Comparison of ENCODE assay signal across 8 cellular contexts in the genomic region with DNA sequence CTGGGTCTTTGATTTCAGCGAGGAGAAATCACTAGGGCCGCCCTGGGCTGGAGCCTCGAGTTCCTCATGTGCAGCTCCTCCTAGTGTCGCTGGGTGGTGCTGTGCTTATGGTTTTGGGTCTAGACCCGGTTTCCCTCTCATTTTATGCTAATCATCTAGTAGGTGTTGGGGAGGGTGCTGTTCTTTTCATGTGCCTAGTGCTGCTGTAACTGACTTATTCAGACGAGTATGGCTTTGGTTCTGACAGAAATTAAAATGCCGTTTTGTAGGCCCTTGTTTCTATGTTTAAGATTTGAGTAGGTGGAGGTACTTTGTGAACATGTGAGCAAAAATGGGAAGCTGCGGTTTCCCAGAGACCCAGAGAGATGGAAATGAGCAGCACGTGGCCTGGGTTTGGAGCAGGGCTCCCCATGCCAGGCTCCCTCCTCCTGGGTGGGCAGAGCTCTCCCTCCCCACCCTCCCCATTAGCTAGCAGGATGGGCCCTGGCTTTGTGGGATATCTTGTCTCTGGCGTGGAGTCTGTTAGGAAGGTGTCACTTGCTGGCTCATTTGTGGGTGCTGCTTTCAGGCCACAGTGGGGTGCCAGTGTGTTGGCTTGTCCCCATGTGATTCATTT.
A peak's percentile ranks its signal among the peaks of the same experiment; 100 is the strongest.
DNase-seq lines count a peak whose midpoint lies in the region; ATAC-seq lines count a peak whose summit lies in the region.

No MANE protein-coding gene starts in this region.

- H3K27ac ChIP-seq in CD4-positive, alpha-beta memory T cell (ENCODE audit: low read depth, low read length) = peak overlapping the region; percentile 28

- peaks cover 46 to 82% of the 10 kb centered on the region in 2 donors for H3K36me3 Mint-ChIP-seq in CD4-positive, alpha-beta memory T cell
- peaks cover 9% of the 10 kb centered on the region for H3K36me3 Mint-ChIP-seq in activated CD4-positive, alpha-beta memory T cell treated with anti-CD3 and anti-CD28 coated beads for 36 hours
- peaks cover 54% of the 10 kb centered on the region for H3K36me3 Mint-ChIP-seq in effector memory CD8-positive, alpha-beta T cell (ENCODE audit: insufficient read depth)

- ATAC-seq in HG03280 (IDR thresholded peaks at IDR 0.05; ENCODE audit: unreplicated experiment) = peak; percentile 81
- ATAC-seq in effector memory CD8-positive, alpha-beta T cell (replicated peaks) = peak; percentile 79

- no peaks in the 10 kb centered on the region for H3K27me3 Mint-ChIP-seq in CD4-positive, alpha-beta memory T cell
- no peaks in the 10 kb centered on the region for H3K27me3 Mint-ChIP-seq in activated CD4-positive, alpha-beta memory T cell treated with anti-CD3 and anti-CD28 coated beads for 36 hours
- H3K27me3 Mint-ChIP-seq in effector memory CD8-positive, alpha-beta T cell = no peaks in the 10 kb centered on the region

- no peaks in the 10 kb centered on the region for H3K27me3 ChIP-seq in CD4-positive, alpha-beta memory T cell (ENCODE audit: insufficient read depth, low read length)

- POLR2A ChIA-PET in CD4-positive, alpha-beta memory T cell (lab: Charles Lee; ENCODE audit: partially characterized antibody) = interaction anchor here (1.0 to 15.2 kb wide), 4 partner anchors 10 to 198 kb away, joined by 3 to 233 read pairs (median 6); a partner anchor contains a TSS
- POLR2A ChIA-PET in activated CD4-positive, alpha-beta memory T cell treated with anti-CD3 and anti-CD28 coated beads for 36 hours (lab: Charles Lee) = interaction anchor here (1.0 to 1.6 kb wide), 3 partner anchors 51 to 198 kb away, joined by 3 to 4 read pairs (median 3); a partner anchor contains a TSS

- H3K4me3 ChIP-seq in CD4-positive, alpha-beta memory T cell (ENCODE audit: low read length in 2 of 2) = no peak overlapping the region

- peaks cover 56% of the 10 kb centered on the region for H3K36me3 ChIP-seq in CD4-positive, alpha-beta memory T cell (ENCODE audit: insufficient read depth, low read length)

- peaks cover 27% of the 10 kb centered on the region for H3K4me1 ChIP-seq in CD4-positive, alpha-beta memory T cell (ENCODE audit: insufficient read depth, low read length)

- intact Hi-C loops in CD4-positive, alpha-beta memory T cell (cut with micrococcal nuclease) = loop anchor here (2.0 kb wide), 1 partner anchor 405 kb away; no protein-coding TSS in a partner anchor
- intact Hi-C loops in activated CD4-positive, alpha-beta memory T cell treated with anti-CD3 and anti-CD28 coated beads for 36 hours (cut with micrococcal nuclease) = loop anchor here (1.0 to 5.0 kb wide), 3 partner anchors 79 to 828 kb away; no protein-coding TSS in a partner anchor

- peak overlapping the region; percentile 50 to 90 (median 82) for H3K27ac Mint-ChIP-seq in CD4-positive, alpha-beta memory T cell
- H3K27ac Mint-ChIP-seq in activated CD4-positive, alpha-beta memory T cell treated with anti-CD3 and anti-CD28 coated beads for 36 hours = peak overlapping the region; percentile 79
- peak overlapping the region; percentile 16 to 81 for H3K27ac Mint-ChIP-seq in effector memory CD8-positive, alpha-beta T cell

- H3K4me1 Mint-ChIP-seq in CD4-positive, alpha-beta memory T cell = peaks cover 32 to 71% (median 54%) of the 10 kb centered on the region in 4 donors
- H3K4me1 Mint-ChIP-seq in activated CD4-positive, alpha-beta memory T cell treated with anti-CD3 and anti-CD28 coated beads for 36 hours (ENCODE audit: low read depth) = peaks cover 45% of the 10 kb centered on the region
- peaks cover 19 to 25% of the 10 kb centered on the region in 2 donors for H3K4me1 Mint-ChIP-seq in effector memory CD8-positive, alpha-beta T cell (ENCODE audit: low read depth in 2 of 2)

- CTCF ChIA-PET in CD4-positive, alpha-beta memory T cell (lab: Charles Lee; ENCODE audit: partially characterized antibody) = interaction anchor here (0.6 to 6.2 kb wide), 25 partner anchors 8 to 623 kb away, joined by 3 to 42 read pairs (median 3); a partner anchor contains a TSS
- CTCF ChIA-PET in activated CD4-positive, alpha-beta memory T cell treated with anti-CD3 and anti-CD28 coated beads for 36 hours (lab: Charles Lee) = interaction anchor here (0.5 to 8.4 kb wide), 35 partner anchors 8 to 825 kb away, joined by 3 to 116 read pairs (median 4); a partner anchor contains a TSS

- no peaks in the 10 kb centered on the region for H3K9me3 ChIP-seq in CD4-positive, alpha-beta memory T cell (ENCODE audit: control insufficient read depth in 1 of 2, low read length in 2 of 2)

- peak overlapping the region in 3 of 8 donors; percentile 21 to 42 (median 25) for H3K4me3 Mint-ChIP-seq in CD4-positive, alpha-beta memory T cell
- H3K4me3 Mint-ChIP-seq in activated CD4-positive, alpha-beta memory T cell treated with anti-CD3 and anti-CD28 coated beads for 36 hours = no peak overlapping the region
- no peak overlapping the region for H3K4me3 Mint-ChIP-seq in effector memory CD8-positive, alpha-beta T cell

- peaks cover 0 to 3% (median 0%) of the 10 kb centered on the region in 8 donors for H3K9me3 Mint-ChIP-seq in CD4-positive, alpha-beta memory T cell
- no peaks in the 10 kb centered on the region for H3K9me3 Mint-ChIP-seq in activated CD4-positive, alpha-beta memory T cell treated with anti-CD3 and anti-CD28 coated beads for 36 hours
- no peaks in the 10 kb centered on the region for H3K9me3 Mint-ChIP-seq in effector memory CD8-positive, alpha-beta T cell

- peak in 4 of 5 donors; percentile 44 to 65 (median 50) for DNase-seq in CD4-positive, alpha-beta memory T cell
- DNase-seq in GM19240 (ENCODE audit: insufficient read length, low spot score) (peak; percentile 12), NCI-H446 (lab: John Stamatoyannopoulos, UW) (peak; percentile 71 to 80), middle frontal gyrus (ENCODE audit: extremely low spot score, low spot score) (peak; percentile 33), stromal cell of bone marrow (ENCODE audit: low read depth) (peak; percentile 59)
- peak; percentile 73 for DNase-seq in activated CD4-positive, alpha-beta memory T cell treated with anti-CD3 and anti-CD28 coated beads for 36 hours
- DNase-seq in effector memory CD8-positive, alpha-beta T cell = peak; percentile 28 to 43 (median 37)

Comparison
In these comparisons a context has a peak if more than half of its experiments do, and no peak if none do; other contexts are left out.
1. DNase-seq: peak in every context shown above with its lines; median percentile 76 in NCI-H446; 73 in activated CD4-positive, alpha-beta memory T cell treated with anti-CD3 and anti-CD28 coated beads for 36 hours; 59 in stromal cell of bone marrow; 50 in CD4-positive, alpha-beta memory T cell; 37 in effector memory CD8-positive, alpha-beta T cell; 33 in middle frontal gyrus; 12 in GM19240.